In genomic region chr15:27894645-27895044, GRCh38 we compare ENCODE assay signal across 26 cellular contexts.
"Had no signal": no experiment of that assay in that cellular context is flagged by ENCODE, and none has a peak within 500 bp of the region (broad histone marks: within the 10 kb centered on the region; RNA-seq: fewer than 3 reads in every experiment).

No MANE protein-coding gene starts in this region.

- H3K4me3 ChIP-seq: colonic mucosa, esophagus squamous epithelium, gastrocnemius medialis, heart right ventricle, left lung, lower lobe of right lung, mucosa of descending colon had no signal

- H3K4me3 Mint-ChIP-seq: dendritic cell treated with granulocyte-macrophage colony-stimulating factor and Interleukin-4, amounts not matched to agents 40 ng/mL and 50 ng/mL, for 4 days; effector memory CD8-positive, alpha-beta T cell; endodermal cell; mesothelial cell of epicardium; naive B cell; naive thymus-derived CD8-positive, alpha-beta T cell had no signal

- ATAC-seq: effector memory CD8-positive, alpha-beta T cell; gastrocnemius medialis; heart right ventricle; left cardiac atrium; left lung; left ventricle myocardium superior; lower lobe of right lung; mucosa of descending colon; naive thymus-derived CD8-positive, alpha-beta T cell had no signal

- H3K27ac Mint-ChIP-seq: dendritic cell treated with granulocyte-macrophage colony-stimulating factor and Interleukin-4, amounts not matched to agents 40 ng/mL and 50 ng/mL, for 4 days; effector memory CD8-positive, alpha-beta T cell; endodermal cell; mesothelial cell of epicardium; naive thymus-derived CD8-positive, alpha-beta T cell had no signal

- DNase-seq: colonic mucosa; cortex of kidney; effector CD8-positive, alpha-beta T cell; effector memory CD8-positive, alpha-beta T cell; endodermal cell; esophagus squamous epithelium; foreskin fibroblast; foreskin melanocyte; gastrocnemius medialis; glutamatergic neuron; head of caudate nucleus; heart right ventricle; hippocampal formation; left cardiac atrium; left lung; left ventricle myocardium superior; lower lobe of right lung; mesenchymal stem cell; mucosa of descending colon; naive B cell; naive thymus-derived CD8-positive, alpha-beta T cell had no signal

- H3K4me1 ChIP-seq: colonic mucosa, esophagus squamous epithelium, gastrocnemius medialis, heart right ventricle, left lung, lower lobe of right lung had no signal

- H3K36me3 ChIP-seq: colonic mucosa, esophagus squamous epithelium, gastrocnemius medialis, heart right ventricle, left lung, lower lobe of right lung had no signal

- H3K27me3 Mint-ChIP-seq: dendritic cell treated with granulocyte-macrophage colony-stimulating factor and Interleukin-4, amounts not matched to agents 40 ng/mL and 50 ng/mL, for 4 days; effector memory CD8-positive, alpha-beta T cell had no signal

- H3K27ac ChIP-seq: colonic mucosa, esophagus squamous epithelium, gastrocnemius medialis, heart right ventricle, left lung, lower lobe of right lung had no signal

- H3K36me3 Mint-ChIP-seq: mesothelial cell of epicardium had no signal

- FAIRE-seq: endometrium, islet of Langerhans, keratinocyte had no signal

- H3K4me1 Mint-ChIP-seq: endodermal cell; mesothelial cell of epicardium; naive thymus-derived CD8-positive, alpha-beta T cell had no signal

- H3K9me3 ChIP-seq: colonic mucosa had no signal

- H3K27me3 ChIP-seq: colonic mucosa, esophagus squamous epithelium, gastrocnemius medialis, heart right ventricle, left lung had no signal
